37 cellular contexts compared by ENCODE assay signal in genomic region chr9:87964826-87965225, GRCh38. TPM values are rescaled to one million over a fixed set of nuclear protein-coding genes. Genes with fewer than 3 reads are reported as not detected.
"Had no signal": no experiment of that assay in that cellular context is flagged by ENCODE, and none has a peak within 500 bp of the region (broad histone marks: within the 10 kb centered on the region; RNA-seq: fewer than 3 reads in every experiment).

No MANE protein-coding gene starts in this region.

- ATAC-seq: activated CD8-positive, alpha-beta T cell treated with anti-CD3 and anti-CD28 coated beads for 36 hours; activated naive CD4-positive, alpha-beta T cell treated with anti-CD3 and anti-CD28 coated beads, Interleukin-2, amount 50 U/mL, for 72 hours; activated T-cell treated with anti-CD3 and anti-CD28 coated beads, Interleukin-2, amount 50 U/mL, for 4 hours; activated T-cell treated with anti-CD3 and anti-CD28 coated beads, Interleukin-2, amount 50 U/mL, for 72 hours; activated T-helper 17 cell treated with anti-CD3 and anti-CD28 coated beads, Interleukin-2, amount 50 U/mL, for 72 hours; body of pancreas had no signal

- H3K27me3 ChIP-seq: adrenal gland, body of pancreas, brain microvascular endothelial cell, breast epithelium had no signal

- DNase-seq: activated B cell treated with CpG ODN at 0.5 μM for 24 hours; activated CD4-positive, alpha-beta memory T cell treated with anti-CD3 and anti-CD28 coated beads for 36 hours; activated CD4-positive, alpha-beta T cell treated with anti-CD3 and anti-CD28 coated beads for 4 hours; activated CD4-positive, alpha-beta T cell treated with anti-CD3 and anti-CD28 coated beads, Interleukin-2, amount 50 U/mL, for 1 hour; activated CD4-positive, alpha-beta T cell treated with anti-CD3 and anti-CD28 coated beads, Interleukin-2, amount 50 U/mL, for 4 hours; activated CD4-positive, CD25-positive, alpha-beta regulatory T cell treated with anti-CD3 and anti-CD28 coated beads, Interleukin-2, amount 50 U/mL, for 72 hours; activated CD8-positive, alpha-beta memory T cell treated with anti-CD3 and anti-CD28 coated beads, Interleukin-2, amount 50 U/mL, for 4 hours; activated CD8-positive, alpha-beta T cell treated with anti-CD3 and anti-CD28 coated beads for 36 hours; activated effector memory CD4-positive, alpha-beta T cell treated with anti-CD3 and anti-CD28 coated beads, Interleukin-2, amount 50 U/mL, for 16 hours; activated gamma-delta T cell treated with Interleukin-2 at 50 U/mL for 16 hours; activated naive CD4-positive, alpha-beta T cell; activated naive CD4-positive, alpha-beta T cell treated with anti-CD3 and anti-CD28 coated beads for 36 hours; activated naive CD4-positive, alpha-beta T cell treated with anti-CD3 and anti-CD28 coated beads, Interleukin-2, amount 50 U/mL, for 16 hours; activated naive CD8-positive, alpha-beta T cell treated with anti-CD3 and anti-CD28 coated beads for 36 hours; activated T-cell treated with anti-CD3 and anti-CD28 coated beads for 4 hours; activated T-cell treated with anti-CD3 and anti-CD28 coated beads, Interleukin-2, amount 50 U/mL, for 1 hour; activated T-cell treated with anti-CD3 and anti-CD28 coated beads, Interleukin-2, amount 50 U/mL, for 4 hours; activated T-cell treated with anti-CD3 and anti-CD28 coated beads, Interleukin-2, amount 50 U/mL, for 72 hours; adrenal gland; amniotic stem cell; aorta; body of pancreas; brain microvascular endothelial cell; central memory CD4-positive, alpha-beta T cell; T-helper 2 cell; T-helper 9 cell had no signal

- H3K4me1 ChIP-seq: breast epithelium had no signal

- H3K4me3 ChIP-seq: adrenal gland, body of pancreas, breast epithelium had no signal

- H3K27ac ChIP-seq: adrenal gland, body of pancreas, brain microvascular endothelial cell, breast epithelium, VCaP had no signal

- H3K9me3 ChIP-seq: adrenal gland, body of pancreas, breast epithelium had no signal

- FAIRE-seq: astrocyte, TTC549 had no signal

- H3K36me3 ChIP-seq: brain microvascular endothelial cell had no signal

RNA-seq across cellular contexts. Expression of gene SPATA31C1, which starts 47.1 kb away (rescaled TPM):
- total RNA-seq: activated B cell treated with CpG ODN at 0.5 μM for 24 hours; activated CD4-positive, alpha-beta memory T cell treated with anti-CD3 and anti-CD28 coated beads for 36 hours; activated CD4-positive, alpha-beta T cell treated with anti-CD3 and anti-CD28 coated beads, Interleukin-2, amount 10 ng/mL, durations not matched to agents 24 days and 14 days; activated CD8-positive, alpha-beta memory T cell treated with anti-CD3 and anti-CD28 coated beads for 36 hours; activated CD8-positive, alpha-beta T cell treated with anti-CD3 and anti-CD28 coated beads for 36 hours; activated naive CD4-positive, alpha-beta T cell treated with anti-CD3 and anti-CD28 coated beads for 36 hours; activated naive CD4-positive, alpha-beta T cell treated with anti-CD3 and anti-CD28 coated beads, Interleukin-2, amount 50 U/mL, for 72 hours; activated naive CD8-positive, alpha-beta T cell treated with anti-CD3 and anti-CD28 coated beads for 36 hours; activated T-cell treated with anti-CD3 and anti-CD28 coated beads, Interleukin-2, amount 50 U/mL, for 4 hours; activated T-cell treated with anti-CD3 and anti-CD28 coated beads, Interleukin-2, amount 50 U/mL, for 72 hours; activated T-helper 1 cell treated with anti-CD3 and anti-CD28 coated beads, Interleukin-12 subunit alpha, Interleukin-12 subunit beta, Interleukin-2, Interleukin-4 antibody, amounts not matched to agents 30 ng/mL and 10 ng/mL and 1 ng/mL, durations not matched to agents 14 hours and 24 hours and 36 hours; adrenal gland; aorta; astrocyte; body of pancreas; breast epithelium; cardiac septum; cerebellum had no signal
- polyA plus RNA-seq: adrenal gland, aorta had no signal
